13 cellular contexts compared by ENCODE assay signal in the genomic region with DNA sequence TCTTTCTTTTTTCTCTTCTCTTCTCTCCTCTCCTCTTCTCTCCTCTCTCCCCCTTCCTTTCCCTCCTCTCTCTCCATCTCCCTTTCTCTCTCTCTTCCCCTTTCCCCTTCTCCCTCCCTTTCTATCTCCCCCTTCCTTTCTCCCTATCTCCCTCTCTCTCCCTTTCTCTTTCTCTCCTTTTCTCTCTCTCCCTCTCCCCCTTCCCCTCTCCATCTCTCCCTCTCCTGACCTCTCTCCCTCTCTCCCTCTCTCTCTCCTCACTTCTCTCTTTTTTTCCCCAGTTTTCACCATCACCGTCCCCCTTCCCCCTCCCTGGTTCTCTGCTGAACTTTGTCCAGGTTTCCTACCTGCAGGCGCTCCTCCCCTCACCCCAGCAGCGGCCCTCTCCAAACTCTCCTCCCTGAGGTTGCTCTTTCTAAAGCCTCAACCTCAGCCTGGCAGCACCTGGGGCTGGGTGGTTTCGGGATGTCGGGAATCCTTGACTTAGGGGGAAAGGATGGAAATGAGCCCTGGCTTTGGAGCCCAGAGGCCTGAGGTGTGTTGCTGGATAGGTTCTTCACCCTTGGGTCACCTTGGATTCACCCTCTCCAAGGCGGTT. TPM values are rescaled to one million over a fixed set of nuclear protein-coding genes. Genes with fewer than 3 reads are reported as not detected.
DNase-seq lines count a peak whose midpoint lies in the region; ATAC-seq and TF ChIP-seq lines count a peak whose summit lies in the region.
"Had no signal": no experiment of that assay in that cellular context is flagged by ENCODE, and none has a peak within 500 bp of the region (broad histone marks: within the 10 kb centered on the region; RNA-seq: fewer than 3 reads in every experiment).

No MANE protein-coding gene starts in this region.

- H2BK5ac ChIP-seq in IMR-90 (ENCODE audit: low read depth, low read length, poor library complexity, severe bottlenecking) (no peak overlapping the region), trophoblast cell (ENCODE audit: low read depth, low read length, poor library complexity) (peak overlapping the region; percentile 92)

- no peaks in the 10 kb centered on the region for H3K9me3 ChIP-seq in IMR-90 (ENCODE audit: control insufficient read depth, insufficient read depth, low read length)
- H3K9me3 ChIP-seq in hepatocyte (ENCODE audit: low read depth) = no peaks in the 10 kb centered on the region
- H3K9me3 ChIP-seq in trophoblast cell (ENCODE audit: insufficient read depth, low read depth, low read length) = no peaks in the 10 kb centered on the region
- H3K9me3 ChIP-seq: transverse colon had no signal

- no peaks in the 10 kb centered on the region for H3K9me2 ChIP-seq in hepatocyte (replicated peaks; ENCODE audit: insufficient read depth)

- H2BK20ac ChIP-seq in IMR-90 (ENCODE audit: low read depth, low read length) = no peak overlapping the region

- H2AK9ac ChIP-seq in IMR-90 (replicated peaks; ENCODE audit: low read depth, low read length, poor library complexity) = no peak overlapping the region

- peak overlapping the region; percentile 89 for H2BK12ac ChIP-seq in trophoblast cell (ENCODE audit: low read length)

- CTCF ChIA-PET in AG04449 (lab: Yijun Ruan, JAX) (interaction anchor here (0.9 kb wide), 1 partner anchor 435 kb away, joined by 3 read pairs; no protein-coding TSS in a partner anchor), IMR-90 (lab: Yijun Ruan, JAX) (interaction anchor here (0.7 kb wide), 1 partner anchor 277 kb away, joined by 3 read pairs; no protein-coding TSS in a partner anchor)

- no peaks in the 10 kb centered on the region for H4K20me1 ChIP-seq in IMR-90 (ENCODE audit: insufficient read depth, low read length)
- no peaks in the 10 kb centered on the region for H4K20me1 ChIP-seq in hepatocyte (ENCODE audit: insufficient read depth, poor library complexity, severe bottlenecking)

- no peak overlapping the region for H3K14ac ChIP-seq in IMR-90 (replicated peaks; ENCODE audit: low read depth, low read length)
- peak overlapping the region; percentile 71 for H3K14ac ChIP-seq in trophoblast cell (ENCODE audit: low read length)

- POLR2A ChIA-PET in AG04449 (lab: Yijun Ruan, JAX) (interaction anchor here (1.6 kb wide), 1 partner anchor 15 kb away, joined by 9 read pairs; a partner anchor contains a TSS), IMR-90 (lab: Charles Lee; ENCODE audit: unreplicated experiment) (no interaction called here)

- H4K8ac ChIP-seq in IMR-90 (ENCODE audit: low read depth in 2 of 2, low read length in 2 of 2) = no peak overlapping the region
- peak overlapping the region; percentile 90 for H4K8ac ChIP-seq in trophoblast cell (ENCODE audit: low read depth, low read length)

- intact Hi-C loops in IMR-90 (cut with micrococcal nuclease) = no loop called here

- no peak overlapping the region for H3K56ac ChIP-seq in IMR-90 (ENCODE audit: extremely low read depth, insufficient read depth, low read length)

- DNase-seq in AG04449 (ENCODE audit: low read depth, low spot score) = no peak
- no peak for DNase-seq in IMR-90
- DNase-seq in hepatocyte (ENCODE audit: low spot score) = peak; percentile 28
- no peak for DNase-seq in trophoblast cell
- no peak for DNase-seq in activated CD4-positive, alpha-beta T cell treated with anti-CD3 and anti-CD28 coated beads, Interleukin-2, amount 50 U/mL, for 1 hour
- no peak for DNase-seq in EL
- DNase-seq: activated CD4-positive, alpha-beta T cell treated with anti-CD3 and anti-CD28 coated beads, Interleukin-2, amount 10 ng/mL, durations not matched to agents 24 days and 14 days; NCI-H1417 treated with DMSO at 0.1 percent for 48 hours; RPMI8226; T-helper 17 cell; transverse colon had no signal

- no peak overlapping the region for H2AK5ac ChIP-seq in IMR-90 (ENCODE audit: low read depth, low read length)
- H2AK5ac ChIP-seq in trophoblast cell (ENCODE audit: low read length) = peak overlapping the region; percentile 45

- H3K79me1 ChIP-seq in IMR-90 (ENCODE audit: low read depth in 1 of 2, low read length in 2 of 2) (no peaks in the 10 kb centered on the region), trophoblast cell (ENCODE audit: low read length) (peaks cover 80% of the 10 kb centered on the region)

- H4K12ac ChIP-seq in trophoblast cell (ENCODE audit: low read depth, low read length) = peak overlapping the region; percentile 68

- peaks cover 55% of the 10 kb centered on the region for H3K79me2 ChIP-seq in hepatocyte
- peaks cover 35% of the 10 kb centered on the region for H3K79me2 ChIP-seq in trophoblast cell (ENCODE audit: control insufficient read depth, insufficient read depth, low read length, poor library complexity)

- no peak overlapping the region for H3K4ac ChIP-seq in IMR-90 (ENCODE audit: low read depth, low read length)
- peak overlapping the region; percentile 84 for H3K4ac ChIP-seq in trophoblast cell (ENCODE audit: low read depth, low read length)

- WGBS in IMR-90 (ENCODE audit: extremely low coverage in 2 of 2, insufficient read length in 1 of 2), 2 experiments = 86% methylated on average over 1 of the region's 6 CpGs; no CpG with 5 or more reads in 1 of the 2 experiments
- 34% methylated on average over 5 of the region's 6 CpGs for WGBS in hepatocyte (ENCODE audit: low lambda C conversion rate, missing lambda C conversion rate)
- no CpG with 5 or more reads among the region's 6 CpGs for WGBS in trophoblast cell (ENCODE audit: extremely low coverage, insufficient coverage, insufficient read length)

- H3K23ac ChIP-seq in IMR-90 (ENCODE audit: low read depth, low read length) (no peak overlapping the region), trophoblast cell (ENCODE audit: low read length) (no peak overlapping the region)

- H3K27ac ChIP-seq in IMR-90 (ENCODE audit: insufficient read depth, low read length) (no peak overlapping the region), hepatocyte (peak overlapping the region; percentile 97), trophoblast cell (ENCODE audit: low read depth, low read length) (peak overlapping the region; percentile 95)
- H3K27ac ChIP-seq: transverse colon had no signal

- H3K18ac ChIP-seq in IMR-90 (ENCODE audit: low read depth, low read length) (no peak overlapping the region; the same call in 1 of the 2 replicates), trophoblast cell (ENCODE audit: low read length) (peak overlapping the region; percentile 65)

- H3K9ac ChIP-seq in IMR-90 (ENCODE audit: low read depth, low read length) (no peak overlapping the region; the same call in 1 of the 2 replicates), trophoblast cell (ENCODE audit: low read length) (no peak overlapping the region)

- peaks cover 9% of the 10 kb centered on the region for H3K27me3 ChIP-seq in IMR-90 (ENCODE audit: control insufficient read depth, insufficient read depth, low read length)
- H3K27me3 ChIP-seq in hepatocyte = peaks cover 43% of the 10 kb centered on the region
- H3K27me3 ChIP-seq in trophoblast cell (ENCODE audit: insufficient read depth, low read length) = no peaks in the 10 kb centered on the region

- H3K4me3 ChIP-seq in AG04449 (ENCODE audit: low read depth, low read length) (peak overlapping the region; percentile 46), IMR-90 (ENCODE audit: insufficient read depth, low read depth, low read length) (no peak overlapping the region), hepatocyte (peak overlapping the region; percentile 43), trophoblast cell (ENCODE audit: low read depth, low read length) (no peak overlapping the region)

- ATAC-seq in IMR-90 (ENCODE audit: low read depth) = no peak
- ATAC-seq in HG03025 (IDR thresholded peaks at IDR 0.05; ENCODE audit: low FRiP score, unreplicated experiment) = no peak
- ATAC-seq in GM19452 (IDR thresholded peaks at IDR 0.05; ENCODE audit: unreplicated experiment) = no peak
- ATAC-seq: T-helper 17 cell had no signal

- H2AFZ ChIP-seq in IMR-90 (replicated peaks; ENCODE audit: low read length, poor library complexity) = peak overlapping the region; percentile 79
- H2AFZ ChIP-seq in hepatocyte = peak overlapping the region; percentile 83
- H2AFZ ChIP-seq in trophoblast cell (ENCODE audit: insufficient read depth, low read length, poor library complexity) = peak overlapping the region; percentile 61

- no TSS peak for BruUV-seq in IMR-90 (replicated peaks; lab: Mats Ljungman, UMichigan)

- no peak for TF ChIP-seq POLR2A in IMR-90 (IDR thresholded peaks at IDR 0.05; ENCODE audit: low read depth, low read length)

- dilution Hi-C loops in IMR-90 (cut with HindIII; ENCODE audit: low sequenced_read_pairs, unreplicated experiment) = no loop called here

- no peaks in the 10 kb centered on the region for H3K9me1 ChIP-seq in IMR-90 (ENCODE audit: insufficient read depth, low read length)

- H3K4me1 ChIP-seq in IMR-90 (ENCODE audit: control insufficient read depth, insufficient read depth, low read length) (peaks cover 6% of the 10 kb centered on the region; the same call in 1 of the 2 replicates), hepatocyte (ENCODE audit: insufficient read depth) (peaks cover 63% of the 10 kb centered on the region), trophoblast cell (ENCODE audit: control insufficient read depth in 1 of 2, insufficient read depth in 2 of 2, low read length in 2 of 2) (peaks cover 31 to 56% of the 10 kb centered on the region in 2 experiments)

- no peak overlapping the region for H4K5ac ChIP-seq in IMR-90 (ENCODE audit: low read depth, low read length)

- H3K36me3 ChIP-seq in IMR-90 (ENCODE audit: control insufficient read depth, insufficient read depth, low read length) = no peaks in the 10 kb centered on the region
- H3K36me3 ChIP-seq in hepatocyte (replicated peaks; ENCODE audit: insufficient read depth, low read depth) = no peaks in the 10 kb centered on the region
- peaks cover 2% of the 10 kb centered on the region in 2 experiments for H3K36me3 ChIP-seq in trophoblast cell (ENCODE audit: control insufficient read depth in 1 of 2, insufficient read depth in 2 of 2, low read length in 2 of 2)
- H3K36me3 ChIP-seq: transverse colon had no signal

- TF ChIP-seq CTCF in AG04449 (IDR thresholded peaks at IDR 0.05; ENCODE audit: insufficient read depth, low read length, missing control alignments) = no peak
- TF ChIP-seq CTCF in IMR-90 (conservative IDR thresholded peaks at IDR 0.05; ENCODE audit: low read depth, low read length) = no peak
- TF ChIP-seq CTCF in hepatocyte (IDR thresholded peaks at IDR 0.05; ENCODE audit: poor library complexity) = no peak

- TF ChIP-seq RAD21 in IMR-90 (IDR thresholded peaks at IDR 0.05; ENCODE audit: low read length) = no peak

- in situ Hi-C loops in IMR-90 (cut with MboI; ENCODE audit: low sequenced_read_pairs) = no loop called here

- H2BK120ac ChIP-seq in IMR-90 (ENCODE audit: low read depth, low read length) (no peak overlapping the region), trophoblast cell (ENCODE audit: insufficient read depth, low read length, poor library complexity) (peak overlapping the region; percentile 94)

- peak overlapping the region; percentile 41; the same call in 1 of the 2 replicates for H3K4me2 ChIP-seq in IMR-90 (ENCODE audit: low read depth, low read length)
- H3K4me2 ChIP-seq in hepatocyte = peak overlapping the region; percentile 88
- peak overlapping the region; percentile 52 for H3K4me2 ChIP-seq in trophoblast cell (ENCODE audit: low read length)

- no peak overlapping the region for H2BK15ac ChIP-seq in IMR-90 (ENCODE audit: low read depth, low read length)

- H4K91ac ChIP-seq in IMR-90 (ENCODE audit: insufficient read depth, low read depth, low read length) (no peak overlapping the region), trophoblast cell (ENCODE audit: low read depth, low read length) (peak overlapping the region; percentile 99)

RNA-seq across cellular contexts. Expression of a gene that starts 14.7 kb away (rescaled TPM):
- total RNA-seq in IMR-90 (2012; rRNA removed) (15.8 and 18.6 TPM in 2 replicates), hepatocyte (133 and 142 TPM in 2 replicates)
- polyA plus RNA-seq in IMR-90 (2012; rRNA removed) (40.5 and 44.9 TPM in 2 replicates), hepatocyte (108 and 109 TPM in 2 replicates)
- 13.1 and 30.1 TPM in 2 replicates for polyA plus RNA-seq in IMR-90 (2012; cell fraction: cytosol; rRNA removed)
- 165 and 239 TPM in 2 replicates for polyA plus RNA-seq in IMR-90 (2012; cell fraction: nucleus; rRNA removed; ENCODE audit: low replicate concordance)
- polyA plus RNA-seq in trophoblast cell (2013) = 292 and 302 TPM in 2 replicates
- total RNA-seq: activated CD4-positive, alpha-beta T cell treated with anti-CD3 and anti-CD28 coated beads, Interleukin-2, amount 10 ng/mL, durations not matched to agents 24 days and 14 days had no signal

Comparison
In these comparisons a context has a peak if more than half of its experiments do, and no peak if none do; other contexts are left out.
1. H3K4me3 ChIP-seq: peak in AG04449 (single experiment) and hepatocyte (single experiment); none in IMR-90 (single experiment) and trophoblast cell (single experiment).
2. Peak in every context shown above with its lines, with median percentiles within 50 percentile points of each other: H2AFZ ChIP-seq and H3K4me2 ChIP-seq.